In the genomic region with DNA sequence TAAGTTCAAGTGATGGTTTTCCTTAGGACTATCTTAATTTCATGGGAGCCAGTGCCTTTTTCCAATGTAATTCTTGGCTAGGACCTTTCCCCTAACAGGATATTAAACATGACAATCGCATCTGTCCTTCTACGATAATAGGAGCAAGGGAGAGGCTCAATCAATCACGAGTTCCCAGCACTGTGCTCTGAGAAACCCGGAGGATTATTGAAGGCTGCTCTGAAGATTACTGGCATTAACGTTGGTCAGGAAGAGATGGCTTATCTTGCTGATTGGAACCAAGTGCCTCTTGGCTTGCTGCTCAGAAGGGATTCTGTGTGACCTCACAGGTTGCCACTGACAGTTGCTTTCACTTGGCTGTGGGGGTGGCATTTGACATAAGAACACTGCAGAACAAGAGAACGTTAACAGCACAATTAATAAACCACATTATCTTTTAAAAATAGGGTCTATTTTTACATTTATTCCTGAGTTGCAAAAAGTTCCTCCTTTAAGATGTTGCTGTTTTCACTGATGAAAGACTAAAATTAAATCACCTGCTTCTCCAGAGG, we compare ENCODE assay signal across 24 cellular contexts.
DNase-seq lines count a peak whose midpoint lies in the region; ATAC-seq and TF ChIP-seq lines count a peak whose summit lies in the region.
"Had no signal": no experiment of that assay in that cellular context is flagged by ENCODE, and none has a peak within 500 bp of the region (broad histone marks: within the 10 kb centered on the region; RNA-seq: fewer than 3 reads in every experiment).

No MANE protein-coding gene starts in this region.

- H3K9me3 Mint-ChIP-seq in GM23338 (no peaks in the 10 kb centered on the region), CD14-positive monocyte (peaks cover 0 to 9% (median 6%) of the 10 kb centered on the region in 7 donors)
- H3K9me3 Mint-ChIP-seq in activated CD8-positive, alpha-beta T cell treated with anti-CD3 and anti-CD28 coated beads for 36 hours, result no peaks in the 10 kb centered on the region
- H3K9me3 Mint-ChIP-seq: H9 had no signal

- no peaks in the 10 kb centered on the region for H3K27me3 ChIP-seq in GM23338 (ENCODE audit: insufficient read depth)
- H3K27me3 ChIP-seq: MG63 had no signal

- H3K4me1 Mint-ChIP-seq in GM23338 (no peaks in the 10 kb centered on the region), CD14-positive monocyte (no peaks in the 10 kb centered on the region)
- H3K4me1 Mint-ChIP-seq in activated CD8-positive, alpha-beta T cell treated with anti-CD3 and anti-CD28 coated beads for 36 hours (ENCODE audit: low read depth), result no peaks in the 10 kb centered on the region
- H3K4me1 Mint-ChIP-seq: B cell had no signal

- H3K9me2 ChIP-seq in GM23338 (ENCODE audit: insufficient read depth), result 0 out of 2 replicates have a peak, but pooled peaks cover 8% of the 10 kb centered on the region

- no peak overlapping the region for H3K27ac Mint-ChIP-seq in GM23338
- no peak overlapping the region for H3K27ac Mint-ChIP-seq in CD14-positive monocyte
- H3K27ac Mint-ChIP-seq in activated CD8-positive, alpha-beta T cell treated with anti-CD3 and anti-CD28 coated beads for 36 hours, result no peak overlapping the region
- H3K27ac Mint-ChIP-seq: B cell, H9, HFFc6 had no signal

- no peak for TF ChIP-seq CTCF in GM23338 (conservative IDR thresholded peaks at IDR 0.05; ENCODE audit: low read depth in 2 of 2)
- TF ChIP-seq CTCF in CD14-positive monocyte (IDR thresholded peaks at IDR 0.05), result no peak
- no peak for TF ChIP-seq CTCF in activated CD8-positive, alpha-beta T cell treated with anti-CD3 and anti-CD28 coated beads for 36 hours (IDR thresholded peaks at IDR 0.05)

- H3K4me2 ChIP-seq in GM23338, result no peak overlapping the region
- H3K4me2 ChIP-seq: A549 had no signal

- no peak overlapping the region for H3K27ac ChIP-seq in GM23338 (ENCODE audit: low read depth)
- H3K27ac ChIP-seq: A549, SK-N-MC had no signal

- peak; percentile 72 for DNase-seq in D341Med (ENCODE audit: low spot score)
- no peak for DNase-seq in GM23338 (ENCODE audit: low spot score)
- DNase-seq in NCI-H524 treated with DMSO at 0.1 percent for 48 hours (lab: John Stamatoyannopoulos, UW), result peak; percentile 69
- peak in 35 of 42 donors; percentile 6 to 84 (median 42) for DNase-seq in head of caudate nucleus
- DNase-seq in CD14-positive monocyte (ENCODE audit: low spot score), result no peak
- no peak for DNase-seq in activated CD8-positive, alpha-beta T cell treated with anti-CD3 and anti-CD28 coated beads for 36 hours
- DNase-seq in NOMO-1 (lab: John Stamatoyannopoulos, UW; ENCODE audit: unreplicated experiment in 2 of 2), result no peak
- DNase-seq: DMS79, H9, HFFc6, MG63, NCI-H1048, NCI-H1417 treated with DMSO at 0.1 percent for 48 hours, NCI-H2029, NCI-H2171, NCI-H446, NCI-H748 treated with DMSO at 0.1 percent for 48 hours, SHP77, SW 1271 had no signal

- CTCF ChIA-PET in activated CD8-positive, alpha-beta T cell treated with anti-CD3 and anti-CD28 coated beads for 36 hours (lab: Charles Lee), result no interaction called here

- H3K4me3 ChIP-seq in GM23338, result no peak overlapping the region
- H3K4me3 ChIP-seq: A549, K562, MG63, SK-N-MC had no signal

- H3K36me3 ChIP-seq in GM23338 (ENCODE audit: insufficient read depth), result no peaks in the 10 kb centered on the region
- H3K36me3 ChIP-seq: MG63 had no signal

- 0 out of 2 replicates have a peak overlapping the region, but pooled peaks have one; percentile 5 for H2AFZ ChIP-seq in GM23338

- H3K79me2 ChIP-seq in GM23338 (replicated peaks; ENCODE audit: insufficient read depth), result no peaks in the 10 kb centered on the region

- no peak overlapping the region for H3K4me3 Mint-ChIP-seq in GM23338
- no peak overlapping the region for H3K4me3 Mint-ChIP-seq in CD14-positive monocyte
- no peak overlapping the region for H3K4me3 Mint-ChIP-seq in activated CD8-positive, alpha-beta T cell treated with anti-CD3 and anti-CD28 coated beads for 36 hours
- H3K4me3 Mint-ChIP-seq: B cell, H9, HFFc6 had no signal

- ATAC-seq in GM23338 (no peak), GM21515 (IDR thresholded peaks at IDR 0.05; ENCODE audit: unreplicated experiment) (no peak)
- ATAC-seq in activated CD8-positive, alpha-beta T cell treated with anti-CD3 and anti-CD28 coated beads for 36 hours, result no peak
- ATAC-seq: A549, K562 had no signal

- H3K36me3 Mint-ChIP-seq in GM23338 (ENCODE audit: low read depth) (no peaks in the 10 kb centered on the region), CD14-positive monocyte (no peaks in the 10 kb centered on the region)
- H3K36me3 Mint-ChIP-seq in activated CD8-positive, alpha-beta T cell treated with anti-CD3 and anti-CD28 coated beads for 36 hours (ENCODE audit: low read depth), result no peaks in the 10 kb centered on the region

- H3K27me3 Mint-ChIP-seq in GM23338 (ENCODE audit: insufficient read depth, low read depth, poor library complexity), result peaks cover 3% of the 10 kb centered on the region
- H3K27me3 Mint-ChIP-seq in CD14-positive monocyte (ENCODE audit: low read depth in 3 of 3), result peaks cover 0 to 2% (median 0%) of the 10 kb centered on the region in 3 donors
- H3K27me3 Mint-ChIP-seq in activated CD8-positive, alpha-beta T cell treated with anti-CD3 and anti-CD28 coated beads for 36 hours, result peaks cover 4% of the 10 kb centered on the region
- H3K27me3 Mint-ChIP-seq: B cell had no signal

- H3K4me1 ChIP-seq in GM23338 (ENCODE audit: insufficient read depth), result no peaks in the 10 kb centered on the region
- H3K4me1 ChIP-seq: A549 had no signal

- intact Hi-C loops in head of caudate nucleus (cut with DNase I), result no loop called here
- intact Hi-C loops in CD14-positive monocyte (cut with micrococcal nuclease), result no loop called here
- intact Hi-C loops in activated CD8-positive, alpha-beta T cell treated with anti-CD3 and anti-CD28 coated beads for 36 hours (cut with micrococcal nuclease), result no loop called here

- no peaks in the 10 kb centered on the region for H4K20me1 ChIP-seq in GM23338 (replicated peaks; ENCODE audit: insufficient read depth)

- no peaks in the 10 kb centered on the region for H3F3A ChIP-seq in GM23338 (replicated peaks; ENCODE audit: low read depth)

- POLR2A ChIA-PET in activated CD8-positive, alpha-beta T cell treated with anti-CD3 and anti-CD28 coated beads for 36 hours (lab: Charles Lee), result no interaction called here

TF ChIP-seq in GM23338, 12 proteins besides CTCF, POLR2A, EP300 and RAD21 (continues in another document):
- no peak for TF ChIP-seq NANOG (IDR thresholded peaks at IDR 0.05; ENCODE audit: borderline replicate concordance)
- TF ChIP-seq, protein P1, sequence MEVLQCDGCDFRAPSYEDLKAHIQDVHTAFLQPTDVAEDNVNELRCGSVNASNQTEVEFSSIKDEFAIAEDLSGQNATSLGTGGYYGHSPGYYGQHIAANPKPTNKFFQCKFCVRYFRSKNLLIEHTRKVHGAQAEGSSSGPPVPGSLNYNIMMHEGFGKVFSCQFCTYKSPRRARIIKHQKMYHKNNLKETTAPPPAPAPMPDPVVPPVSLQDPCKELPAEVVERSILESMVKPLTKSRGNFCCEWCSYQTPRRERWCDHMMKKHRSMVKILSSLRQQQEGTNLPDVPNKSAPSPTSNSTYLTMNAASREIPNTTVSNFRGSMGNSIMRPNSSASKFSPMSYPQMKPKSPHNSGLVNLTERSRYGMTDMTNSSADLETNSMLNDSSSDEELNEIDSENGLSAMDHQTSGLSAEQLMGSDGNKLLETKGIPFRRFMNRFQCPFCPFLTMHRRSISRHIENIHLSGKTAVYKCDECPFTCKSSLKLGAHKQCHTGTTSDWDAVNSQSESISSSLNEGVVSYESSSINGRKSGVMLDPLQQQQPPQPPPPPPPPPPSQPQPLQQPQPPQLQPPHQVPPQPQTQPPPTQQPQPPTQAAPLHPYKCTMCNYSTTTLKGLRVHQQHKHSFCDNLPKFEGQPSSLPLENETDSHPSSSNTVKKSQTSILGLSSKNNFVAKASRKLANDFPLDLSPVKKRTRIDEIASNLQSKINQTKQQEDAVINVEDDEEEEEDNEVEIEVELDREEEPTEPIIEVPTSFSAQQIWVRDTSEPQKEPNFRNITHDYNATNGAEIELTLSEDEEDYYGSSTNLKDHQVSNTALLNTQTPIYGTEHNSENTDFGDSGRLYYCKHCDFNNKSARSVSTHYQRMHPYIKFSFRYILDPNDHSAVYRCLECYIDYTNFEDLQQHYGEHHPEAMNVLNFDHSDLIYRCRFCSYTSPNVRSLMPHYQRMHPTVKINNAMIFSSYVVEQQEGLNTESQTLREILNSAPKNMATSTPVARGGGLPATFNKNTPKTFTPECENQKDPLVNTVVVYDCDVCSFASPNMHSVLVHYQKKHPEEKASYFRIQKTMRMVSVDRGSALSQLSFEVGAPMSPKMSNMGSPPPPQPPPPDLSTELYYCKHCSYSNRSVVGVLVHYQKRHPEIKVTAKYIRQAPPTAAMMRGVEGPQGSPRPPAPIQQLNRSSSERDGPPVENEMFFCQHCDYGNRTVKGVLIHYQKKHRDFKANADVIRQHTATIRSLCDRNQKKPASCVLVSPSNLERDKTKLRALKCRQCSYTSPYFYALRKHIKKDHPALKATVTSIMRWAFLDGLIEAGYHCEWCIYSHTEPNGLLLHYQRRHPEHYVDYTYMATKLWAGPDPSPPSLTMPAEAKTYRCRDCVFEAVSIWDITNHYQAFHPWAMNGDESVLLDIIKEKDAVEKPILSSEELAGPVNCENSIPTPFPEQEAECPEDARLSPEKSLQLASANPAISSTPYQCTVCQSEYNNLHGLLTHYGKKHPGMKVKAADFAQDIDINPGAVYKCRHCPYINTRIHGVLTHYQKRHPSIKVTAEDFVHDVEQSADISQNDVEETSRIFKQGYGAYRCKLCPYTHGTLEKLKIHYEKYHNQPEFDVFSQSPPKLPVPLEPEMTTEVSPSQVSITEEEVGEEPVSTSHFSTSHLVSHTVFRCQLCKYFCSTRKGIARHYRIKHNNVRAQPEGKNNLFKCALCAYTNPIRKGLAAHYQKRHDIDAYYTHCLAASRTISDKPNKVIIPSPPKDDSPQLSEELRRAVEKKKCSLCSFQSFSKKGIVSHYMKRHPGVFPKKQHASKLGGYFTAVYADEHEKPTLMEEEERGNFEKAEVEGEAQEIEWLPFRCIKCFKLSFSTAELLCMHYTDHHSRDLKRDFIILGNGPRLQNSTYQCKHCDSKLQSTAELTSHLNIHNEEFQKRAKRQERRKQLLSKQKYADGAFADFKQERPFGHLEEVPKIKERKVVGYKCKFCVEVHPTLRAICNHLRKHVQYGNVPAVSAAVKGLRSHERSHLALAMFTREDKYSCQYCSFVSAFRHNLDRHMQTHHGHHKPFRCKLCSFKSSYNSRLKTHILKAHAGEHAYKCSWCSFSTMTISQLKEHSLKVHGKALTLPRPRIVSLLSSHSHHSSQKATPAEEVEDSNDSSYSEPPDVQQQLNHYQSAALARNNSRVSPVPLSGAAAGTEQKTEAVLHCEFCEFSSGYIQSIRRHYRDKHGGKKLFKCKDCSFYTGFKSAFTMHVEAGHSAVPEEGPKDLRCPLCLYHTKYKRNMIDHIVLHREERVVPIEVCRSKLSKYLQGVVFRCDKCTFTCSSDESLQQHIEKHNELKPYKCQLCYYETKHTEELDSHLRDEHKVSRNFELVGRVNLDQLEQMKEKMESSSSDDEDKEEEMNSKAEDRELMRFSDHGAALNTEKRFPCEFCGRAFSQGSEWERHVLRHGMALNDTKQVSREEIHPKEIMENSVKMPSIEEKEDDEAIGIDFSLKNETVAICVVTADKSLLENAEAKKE (CRISPR knock-in tag; IDR thresholded peaks at IDR 0.05), result no peak
- TF ChIP-seq CREB1 (CRISPR knock-in tag; IDR thresholded peaks at IDR 0.05; ENCODE audit: low read depth), result no peak
- no peak for TF ChIP-seq ZNF331 (CRISPR knock-in tag; IDR thresholded peaks at IDR 0.05; ENCODE audit: low read depth)

Comparison
In these comparisons a context has a peak if more than half of its experiments do, and no peak if none do; other contexts are left out.
1. DNase-seq: peak in D341Med (single experiment), NCI-H524 treated with DMSO at 0.1 percent for 48 hours (single experiment) and head of caudate nucleus (35 of 42); none in GM23338 (single experiment), CD14-positive monocyte (single experiment), activated CD8-positive, alpha-beta T cell treated with anti-CD3 and anti-CD28 coated beads for 36 hours (single experiment) and NOMO-1 (0 of 2).